ENCODE assay signal across 1 cellular context in the genomic region with DNA sequence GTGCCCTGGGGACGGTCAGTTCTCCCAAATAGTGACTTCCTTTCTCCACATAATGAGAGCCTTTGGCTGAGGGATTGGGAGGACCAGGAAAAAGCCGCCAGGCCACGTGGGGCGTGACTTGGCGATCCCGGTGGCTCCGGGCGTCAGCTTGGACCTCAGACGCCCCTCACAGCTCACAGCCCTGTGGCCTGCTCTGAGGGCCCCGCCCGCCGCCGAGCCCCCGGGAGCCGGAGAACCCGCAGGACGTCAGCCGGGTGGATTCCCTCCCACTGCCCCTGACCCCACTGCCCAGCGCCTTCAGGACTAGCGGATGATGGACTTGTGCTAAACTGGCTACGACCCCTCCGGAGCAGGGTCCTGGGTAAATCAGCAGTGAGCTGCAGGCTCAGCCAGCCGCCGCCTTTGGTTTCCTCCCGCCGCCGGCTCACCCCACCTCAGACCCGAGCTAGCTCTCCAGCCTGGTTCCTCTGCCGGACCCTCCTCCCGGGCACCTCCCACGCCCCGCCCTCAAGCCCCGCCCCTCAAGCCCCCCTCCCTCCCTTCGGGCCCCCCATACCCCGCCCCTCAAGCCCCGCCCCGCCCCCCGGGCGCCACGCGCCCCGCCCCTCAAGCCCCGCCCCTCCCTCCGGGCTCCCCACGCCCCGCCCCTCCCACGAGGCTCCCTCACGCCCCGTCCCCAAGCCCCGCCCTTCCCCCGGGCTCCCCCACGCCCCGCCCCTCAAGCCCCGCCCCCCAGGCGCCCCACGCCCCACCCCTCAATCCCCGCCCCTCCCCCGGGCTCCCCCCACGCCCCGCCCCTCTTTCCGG.
TF ChIP-seq lines count a peak whose summit lies in the region.

No MANE protein-coding gene starts in this region.

TF ChIP-seq in HepG2, 621 proteins besides CTCF, POLR2A, EP300 and RAD21 (continues in another document):
- no peak for TF ChIP-seq HMG20B (CRISPR knock-in tag; conservative IDR thresholded peaks at IDR 0.05)
- TF ChIP-seq, protein P1, sequence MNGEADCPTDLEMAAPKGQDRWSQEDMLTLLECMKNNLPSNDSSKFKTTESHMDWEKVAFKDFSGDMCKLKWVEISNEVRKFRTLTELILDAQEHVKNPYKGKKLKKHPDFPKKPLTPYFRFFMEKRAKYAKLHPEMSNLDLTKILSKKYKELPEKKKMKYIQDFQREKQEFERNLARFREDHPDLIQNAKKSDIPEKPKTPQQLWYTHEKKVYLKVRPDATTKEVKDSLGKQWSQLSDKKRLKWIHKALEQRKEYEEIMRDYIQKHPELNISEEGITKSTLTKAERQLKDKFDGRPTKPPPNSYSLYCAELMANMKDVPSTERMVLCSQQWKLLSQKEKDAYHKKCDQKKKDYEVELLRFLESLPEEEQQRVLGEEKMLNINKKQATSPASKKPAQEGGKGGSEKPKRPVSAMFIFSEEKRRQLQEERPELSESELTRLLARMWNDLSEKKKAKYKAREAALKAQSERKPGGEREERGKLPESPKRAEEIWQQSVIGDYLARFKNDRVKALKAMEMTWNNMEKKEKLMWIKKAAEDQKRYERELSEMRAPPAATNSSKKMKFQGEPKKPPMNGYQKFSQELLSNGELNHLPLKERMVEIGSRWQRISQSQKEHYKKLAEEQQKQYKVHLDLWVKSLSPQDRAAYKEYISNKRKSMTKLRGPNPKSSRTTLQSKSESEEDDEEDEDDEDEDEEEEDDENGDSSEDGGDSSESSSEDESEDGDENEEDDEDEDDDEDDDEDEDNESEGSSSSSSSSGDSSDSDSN (CRISPR knock-in tag; IDR thresholded peaks at IDR 0.05) = 0 out of 2 replicates have a peak, but pooled peaks have one; percentile 9
- no peak for TF ChIP-seq NFE2 (CRISPR knock-in tag; IDR thresholded peaks at IDR 0.05)
- TF ChIP-seq PHF20 (CRISPR knock-in tag; IDR thresholded peaks at IDR 0.05) = no peak; the same call in 1 of the 2 replicates
- TF ChIP-seq, protein P2, sequence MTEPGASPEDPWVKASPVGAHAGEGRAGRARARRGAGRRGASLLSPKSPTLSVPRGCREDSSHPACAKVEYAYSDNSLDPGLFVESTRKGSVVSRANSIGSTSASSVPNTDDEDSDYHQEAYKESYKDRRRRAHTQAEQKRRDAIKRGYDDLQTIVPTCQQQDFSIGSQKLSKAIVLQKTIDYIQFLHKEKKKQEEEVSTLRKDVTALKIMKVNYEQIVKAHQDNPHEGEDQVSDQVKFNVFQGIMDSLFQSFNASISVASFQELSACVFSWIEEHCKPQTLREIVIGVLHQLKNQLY (CRISPR knock-in tag; IDR thresholded peaks at IDR 0.05) = no peak
- TF ChIP-seq CHD2 (IDR thresholded peaks at IDR 0.05; ENCODE audit: low read depth, low read length) = no peak
- TF ChIP-seq TARDBP (CRISPR knock-in tag; IDR thresholded peaks at IDR 0.05) = 0 out of 2 replicates have a peak, but pooled peaks have one; percentile 35
- TF ChIP-seq MAFF (IDR thresholded peaks at IDR 0.05; ENCODE audit: low read depth, low read length) = no peak
- TF ChIP-seq ZNF3 (CRISPR knock-in tag; IDR thresholded peaks at IDR 0.05) = no peak
- TF ChIP-seq, protein P3, sequence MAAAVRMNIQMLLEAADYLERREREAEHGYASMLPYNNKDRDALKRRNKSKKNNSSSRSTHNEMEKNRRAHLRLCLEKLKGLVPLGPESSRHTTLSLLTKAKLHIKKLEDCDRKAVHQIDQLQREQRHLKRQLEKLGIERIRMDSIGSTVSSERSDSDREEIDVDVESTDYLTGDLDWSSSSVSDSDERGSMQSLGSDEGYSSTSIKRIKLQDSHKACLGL (CRISPR knock-in tag; IDR thresholded peaks at IDR 0.05) = peak; percentile 68; the same call in 1 of the 2 replicates
- TF ChIP-seq RNF2 (conservative IDR thresholded peaks at IDR 0.05; ENCODE audit: low read depth) = no peak
- no peak for TF ChIP-seq ZNF205 (CRISPR knock-in tag; IDR thresholded peaks at IDR 0.05)
- TF ChIP-seq NFE2L2 (IDR thresholded peaks at IDR 0.05; ENCODE audit: low read length) = no peak
- TF ChIP-seq ZNF570 (CRISPR knock-in tag; IDR thresholded peaks at IDR 0.05; ENCODE audit: borderline replicate concordance) = no peak
- no peak for TF ChIP-seq ETV6 (CRISPR knock-in tag; conservative IDR thresholded peaks at IDR 0.05)
- no peak for TF ChIP-seq ZNF629 (CRISPR knock-in tag; conservative IDR thresholded peaks at IDR 0.05)
- no peak for TF ChIP-seq ASH2L (IDR thresholded peaks at IDR 0.05; ENCODE audit: insufficient read length, low read depth, low read length)
- no peak for TF ChIP-seq RBM22 (optimal IDR thresholded peaks at IDR 0.05; ENCODE audit: low read length)
- TF ChIP-seq SP4 (CRISPR knock-in tag; IDR thresholded peaks at IDR 0.05) = peak; percentile 43; the same call in 1 of the 2 replicates
- no peak for TF ChIP-seq MAF1 (CRISPR knock-in tag; IDR thresholded peaks at IDR 0.05; ENCODE audit: borderline replicate concordance)
- TF ChIP-seq, protein P4, sequence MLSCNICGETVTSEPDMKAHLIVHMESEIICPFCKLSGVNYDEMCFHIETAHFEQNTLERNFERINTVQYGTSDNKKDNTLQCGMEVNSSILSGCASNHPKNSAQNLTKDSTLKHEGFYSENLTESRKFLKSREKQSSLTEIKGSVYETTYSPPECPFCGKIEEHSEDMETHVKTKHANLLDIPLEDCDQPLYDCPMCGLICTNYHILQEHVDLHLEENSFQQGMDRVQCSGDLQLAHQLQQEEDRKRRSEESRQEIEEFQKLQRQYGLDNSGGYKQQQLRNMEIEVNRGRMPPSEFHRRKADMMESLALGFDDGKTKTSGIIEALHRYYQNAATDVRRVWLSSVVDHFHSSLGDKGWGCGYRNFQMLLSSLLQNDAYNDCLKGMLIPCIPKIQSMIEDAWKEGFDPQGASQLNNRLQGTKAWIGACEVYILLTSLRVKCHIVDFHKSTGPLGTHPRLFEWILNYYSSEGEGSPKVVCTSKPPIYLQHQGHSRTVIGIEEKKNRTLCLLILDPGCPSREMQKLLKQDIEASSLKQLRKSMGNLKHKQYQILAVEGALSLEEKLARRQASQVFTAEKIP (CRISPR knock-in tag; IDR thresholded peaks at IDR 0.05; ENCODE audit: borderline replicate concordance) = no peak
- TF ChIP-seq ESRRA (CRISPR knock-in tag; IDR thresholded peaks at IDR 0.05; ENCODE audit: low read depth) = no peak
- no peak for TF ChIP-seq GPN1 (CRISPR knock-in tag; IDR thresholded peaks at IDR 0.05; ENCODE audit: borderline replicate concordance)
- no peak for TF ChIP-seq ZNF484 (CRISPR knock-in tag; IDR thresholded peaks at IDR 0.05; ENCODE audit: borderline replicate concordance, low read depth)
- TF ChIP-seq ZBTB7B (CRISPR knock-in tag; IDR thresholded peaks at IDR 0.05) = peak; percentile 61; the same call in 1 of the 2 replicates
- TF ChIP-seq ZNF260 (CRISPR knock-in tag; IDR thresholded peaks at IDR 0.05; ENCODE audit: borderline replicate concordance, low read depth) = no peak
- TF ChIP-seq EZH2 (conservative IDR thresholded peaks at IDR 0.05; ENCODE audit: low read depth, low read length) = no peak
- TF ChIP-seq ZFYVE20 (CRISPR knock-in tag; IDR thresholded peaks at IDR 0.05; ENCODE audit: borderline replicate concordance, low read depth) = no peak
- no peak for TF ChIP-seq ZFX (CRISPR knock-in tag; IDR thresholded peaks at IDR 0.05; ENCODE audit: low read depth)
- no peak for TF ChIP-seq ZNF773 (CRISPR knock-in tag; IDR thresholded peaks at IDR 0.05; ENCODE audit: borderline replicate concordance)
- TF ChIP-seq ZNF256 (CRISPR knock-in tag; conservative IDR thresholded peaks at IDR 0.05) = no peak
- no peak for TF ChIP-seq GZF1 (CRISPR knock-in tag; IDR thresholded peaks at IDR 0.05)
- no peak for TF ChIP-seq ZNF296 (CRISPR knock-in tag; conservative IDR thresholded peaks at IDR 0.05)
- TF ChIP-seq SAFB2 (CRISPR knock-in tag; IDR thresholded peaks at IDR 0.05; ENCODE audit: borderline replicate concordance, low read depth) = no peak
- TF ChIP-seq ZNF124 (CRISPR knock-in tag; IDR thresholded peaks at IDR 0.05) = no peak
- no peak for TF ChIP-seq SMARCE1 (IDR thresholded peaks at IDR 0.05; ENCODE audit: borderline replicate concordance)
- peak; percentile 51 for TF ChIP-seq SAP130 (CRISPR knock-in tag; IDR thresholded peaks at IDR 0.05; ENCODE audit: low read depth)
- TF ChIP-seq BCL6 (CRISPR knock-in tag; IDR thresholded peaks at IDR 0.05) = no peak
- no peak for TF ChIP-seq TBX2 (CRISPR knock-in tag; IDR thresholded peaks at IDR 0.05; ENCODE audit: borderline replicate concordance)
- TF ChIP-seq SUZ12 (IDR thresholded peaks at IDR 0.05; ENCODE audit: low read depth, low read length) = no peak
- TF ChIP-seq ZNF672 (CRISPR knock-in tag; IDR thresholded peaks at IDR 0.05) = no peak
- no peak for TF ChIP-seq ZNF737 (CRISPR knock-in tag; IDR thresholded peaks at IDR 0.05; ENCODE audit: borderline replicate concordance)
- TF ChIP-seq POLR2G (IDR thresholded peaks at IDR 0.05; ENCODE audit: low read depth, low read length) = peak; percentile 51; the same call in 1 of the 2 replicates
- TF ChIP-seq KDM4B (CRISPR knock-in tag; IDR thresholded peaks at IDR 0.05) = no peak
- no peak for TF ChIP-seq DMAP1 (CRISPR knock-in tag; IDR thresholded peaks at IDR 0.05)
- TF ChIP-seq ZNF558 (CRISPR knock-in tag; IDR thresholded peaks at IDR 0.05; ENCODE audit: borderline replicate concordance) = 0 out of 2 replicates have a peak, but pooled peaks have one; percentile 29
- TF ChIP-seq FOXC1 (CRISPR knock-in tag; IDR thresholded peaks at IDR 0.05; ENCODE audit: borderline replicate concordance) = no peak
- no peak for TF ChIP-seq RXRB (CRISPR knock-in tag; IDR thresholded peaks at IDR 0.05; ENCODE audit: borderline replicate concordance)
- TF ChIP-seq ZNF530 (CRISPR knock-in tag; IDR thresholded peaks at IDR 0.05; ENCODE audit: low read depth) = no peak
- TF ChIP-seq, protein P5, sequence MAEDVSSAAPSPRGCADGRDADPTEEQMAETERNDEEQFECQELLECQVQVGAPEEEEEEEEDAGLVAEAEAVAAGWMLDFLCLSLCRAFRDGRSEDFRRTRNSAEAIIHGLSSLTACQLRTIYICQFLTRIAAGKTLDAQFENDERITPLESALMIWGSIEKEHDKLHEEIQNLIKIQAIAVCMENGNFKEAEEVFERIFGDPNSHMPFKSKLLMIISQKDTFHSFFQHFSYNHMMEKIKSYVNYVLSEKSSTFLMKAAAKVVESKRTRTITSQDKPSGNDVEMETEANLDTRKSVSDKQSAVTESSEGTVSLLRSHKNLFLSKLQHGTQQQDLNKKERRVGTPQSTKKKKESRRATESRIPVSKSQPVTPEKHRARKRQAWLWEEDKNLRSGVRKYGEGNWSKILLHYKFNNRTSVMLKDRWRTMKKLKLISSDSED (CRISPR knock-in tag; IDR thresholded peaks at IDR 0.05) = no peak
- TF ChIP-seq HOXA9 (CRISPR knock-in tag; IDR thresholded peaks at IDR 0.05; ENCODE audit: borderline replicate concordance) = no peak
- TF ChIP-seq SNRNP70 (IDR thresholded peaks at IDR 0.05; ENCODE audit: low read depth, low read length) = no peak
- TF ChIP-seq HDAC6 (IDR thresholded peaks at IDR 0.05; ENCODE audit: low read depth, low read length) = no peak
- no peak for TF ChIP-seq ELF4 (CRISPR knock-in tag; IDR thresholded peaks at IDR 0.05; ENCODE audit: borderline replicate concordance)
- TF ChIP-seq CBX1 (IDR thresholded peaks at IDR 0.05; ENCODE audit: low read depth) = no peak
- no peak for TF ChIP-seq ZBTB3 (CRISPR knock-in tag; IDR thresholded peaks at IDR 0.05; ENCODE audit: borderline replicate concordance, low read depth)
- TF ChIP-seq, protein P6, sequence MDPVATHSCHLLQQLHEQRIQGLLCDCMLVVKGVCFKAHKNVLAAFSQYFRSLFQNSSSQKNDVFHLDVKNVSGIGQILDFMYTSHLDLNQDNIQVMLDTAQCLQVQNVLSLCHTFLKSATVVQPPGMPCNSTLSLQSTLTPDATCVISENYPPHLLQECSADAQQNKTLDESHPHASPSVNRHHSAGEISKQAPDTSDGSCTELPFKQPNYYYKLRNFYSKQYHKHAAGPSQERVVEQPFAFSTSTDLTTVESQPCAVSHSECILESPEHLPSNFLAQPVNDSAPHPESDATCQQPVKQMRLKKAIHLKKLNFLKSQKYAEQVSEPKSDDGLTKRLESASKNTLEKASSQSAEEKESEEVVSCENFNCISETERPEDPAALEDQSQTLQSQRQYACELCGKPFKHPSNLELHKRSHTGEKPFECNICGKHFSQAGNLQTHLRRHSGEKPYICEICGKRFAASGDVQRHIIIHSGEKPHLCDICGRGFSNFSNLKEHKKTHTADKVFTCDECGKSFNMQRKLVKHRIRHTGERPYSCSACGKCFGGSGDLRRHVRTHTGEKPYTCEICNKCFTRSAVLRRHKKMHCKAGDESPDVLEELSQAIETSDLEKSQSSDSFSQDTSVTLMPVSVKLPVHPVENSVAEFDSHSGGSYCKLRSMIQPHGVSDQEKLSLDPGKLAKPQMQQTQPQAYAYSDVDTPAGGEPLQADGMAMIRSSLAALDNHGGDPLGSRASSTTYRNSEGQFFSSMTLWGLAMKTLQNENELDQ (CRISPR knock-in tag; IDR thresholded peaks at IDR 0.05; ENCODE audit: borderline replicate concordance) = no peak
- 0 out of 2 replicates have a peak, but pooled peaks have one; percentile 26 for TF ChIP-seq ZNF333 (CRISPR knock-in tag; IDR thresholded peaks at IDR 0.05; ENCODE audit: borderline replicate concordance)
- TF ChIP-seq, protein P7, sequence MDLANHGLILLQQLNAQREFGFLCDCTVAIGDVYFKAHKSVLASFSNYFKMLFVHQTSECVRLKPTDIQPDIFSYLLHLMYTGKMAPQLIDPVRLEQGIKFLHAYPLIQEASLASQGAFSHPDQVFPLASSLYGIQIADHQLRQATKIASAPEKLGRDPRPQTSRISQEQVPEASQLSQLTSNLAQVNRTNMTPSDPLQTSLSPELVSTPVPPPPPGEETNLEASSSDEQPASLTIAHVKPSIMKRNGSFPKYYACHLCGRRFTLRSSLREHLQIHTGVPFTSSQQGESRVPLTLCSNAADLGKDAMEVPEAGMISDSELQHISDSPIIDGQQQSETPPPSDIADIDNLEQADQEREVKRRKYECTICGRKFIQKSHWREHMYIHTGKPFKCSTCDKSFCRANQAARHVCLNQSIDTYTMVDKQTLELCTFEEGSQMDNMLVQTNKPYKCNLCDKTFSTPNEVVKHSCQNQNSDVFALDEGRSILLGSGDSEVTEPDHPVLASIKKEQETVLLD (CRISPR knock-in tag; IDR thresholded peaks at IDR 0.05; ENCODE audit: low read depth) = no peak
- peak; percentile 88 for TF ChIP-seq HNRNPK (IDR thresholded peaks at IDR 0.05; ENCODE audit: low read depth, low read length, poor library complexity, severe bottlenecking)
- TF ChIP-seq MBNL3 (CRISPR knock-in tag; conservative IDR thresholded peaks at IDR 0.05) = no peak
- TF ChIP-seq ATF7-NPFF (CRISPR knock-in tag; IDR thresholded peaks at IDR 0.05; ENCODE audit: low read depth) = no peak
- no peak for TF ChIP-seq CEBPB (IDR thresholded peaks at IDR 0.05; ENCODE audit: borderline replicate concordance, low read depth, low read length)
- no peak for TF ChIP-seq ZSCAN12 (CRISPR knock-in tag; IDR thresholded peaks at IDR 0.05)
